In the genomic region with DNA sequence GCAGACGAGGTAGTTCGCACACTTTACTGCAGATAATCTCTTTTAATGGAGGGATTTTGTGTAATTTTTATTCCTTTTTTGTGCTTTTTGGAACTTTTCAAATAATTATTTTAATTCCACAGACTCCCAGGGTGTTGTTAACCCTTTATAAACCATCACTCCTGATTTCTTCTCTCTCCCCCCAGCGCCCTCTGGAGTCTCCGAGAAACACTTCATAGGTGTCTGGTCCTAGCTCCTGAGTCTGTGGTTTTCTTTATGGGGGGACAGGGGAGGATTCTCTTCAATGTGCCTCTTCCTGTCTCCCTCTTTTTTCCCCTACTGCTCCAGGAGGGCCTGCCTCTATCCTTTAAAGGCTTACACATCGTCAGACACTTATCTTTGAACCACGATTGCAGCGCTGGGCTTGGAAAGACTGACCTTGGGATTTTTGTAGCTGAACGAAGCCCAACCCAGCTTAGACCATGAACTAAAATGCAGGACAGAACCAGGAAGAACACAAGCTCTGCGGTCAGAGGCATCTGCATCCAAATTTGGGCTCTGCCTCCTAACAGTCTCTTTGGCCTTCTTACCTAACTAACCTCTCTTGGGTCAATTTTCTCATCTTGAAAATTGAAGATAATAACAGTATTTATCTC, we compare ENCODE assay signal across 1 cellular context.
TF ChIP-seq lines count a peak whose summit lies in the region.

No MANE protein-coding gene starts in this region.

TF ChIP-seq in HCT116, 20 proteins besides CTCF, POLR2A, EP300 and RAD21:
- TF ChIP-seq EGR1 (IDR thresholded peaks at IDR 0.05; ENCODE audit: low read depth) (no peak), JUND (IDR thresholded peaks at IDR 0.05) (no peak), TCF7L2 (IDR thresholded peaks at IDR 0.05; ENCODE audit: borderline replicate concordance, extremely low read depth, insufficient read depth, insufficient read length) (no peak), ZFX (IDR thresholded peaks at IDR 0.05) (no peak), SP1 (IDR thresholded peaks at IDR 0.05; ENCODE audit: low read depth) (no peak), SIN3A (IDR thresholded peaks at IDR 0.05; ENCODE audit: low read depth) (no peak), YY1 (IDR thresholded peaks at IDR 0.05; ENCODE audit: extremely low read depth, insufficient replicate concordance, low read depth, low read length) (no peak), FOSL1 (IDR thresholded peaks at IDR 0.05; ENCODE audit: low read depth) (no peak), ELF1 (IDR thresholded peaks at IDR 0.05; ENCODE audit: borderline replicate concordance, low read depth) (no peak), EZH2phosphoT487 (IDR thresholded peaks at IDR 0.05; ENCODE audit: borderline replicate concordance) (no peak), EZH2 (IDR thresholded peaks at IDR 0.05) (no peak)
